Comparison of ENCODE assay signal across 22 cellular contexts in genomic region chr7:1236831-1237701, GRCh38. TPM values are rescaled to one million over a fixed set of nuclear protein-coding genes. Genes with fewer than 3 reads are reported as not detected.
DNase-seq lines count a peak whose midpoint lies in the region; ATAC-seq, FAIRE-seq and TF ChIP-seq lines count a peak whose summit lies in the region.
"Had no signal": no experiment of that assay in that cellular context is flagged by ENCODE, and none has a peak within 500 bp of the region (broad histone marks: within the 10 kb centered on the region; RNA-seq: fewer than 3 reads in every experiment).

No MANE protein-coding gene starts in this region.

- H3K4ac ChIP-seq in H1 (replicated peaks; ENCODE audit: insufficient read length, low read depth, low read length) = no peak overlapping the region

- H3K9ac ChIP-seq in H1 (replicated peaks in 1 of 4; ENCODE audit: extremely low read depth in 1 of 4, low read depth in 3 of 4, low read length in 3 of 4) = no peak overlapping the region
- H3K9ac ChIP-seq: BLaER1, KMS-11 had no signal

- H2BK15ac ChIP-seq in H1 (ENCODE audit: low read length) = no peak overlapping the region

- H2AK5ac ChIP-seq in H1 (ENCODE audit: low read depth, low read length) = no peak overlapping the region

- H2BK20ac ChIP-seq in H1 (ENCODE audit: low read length) = no peak overlapping the region

- H3K9me3 ChIP-seq in left ventricle myocardium inferior (replicated peaks) (no peaks in the 10 kb centered on the region), right atrium auricular region (no peaks in the 10 kb centered on the region), H1 (ENCODE audit: insufficient read depth in 2 of 2, low read depth in 1 of 2, low read length in 1 of 2) (no peaks in the 10 kb centered on the region), adrenal gland (replicated peaks in 1 of 3) (no peaks in the 10 kb centered on the region)
- H3K9me3 ChIP-seq: BLaER1, testis had no signal

- no peak for TF ChIP-seq EP300 in H1 (IDR thresholded peaks at IDR 0.05; ENCODE audit: borderline replicate concordance in 1 of 2, low read depth in 2 of 2, low read length in 2 of 2)

- H3K36me3 ChIP-seq in left ventricle myocardium inferior (no peaks in the 10 kb centered on the region), right atrium auricular region (no peaks in the 10 kb centered on the region), H1 (ENCODE audit: control insufficient read depth in 2 of 4, insufficient read depth in 4 of 4, low read length in 3 of 4) (peaks cover 0 to 28% (median 0%) of the 10 kb centered on the region in 4 experiments; a peak in 1 of 8 replicates), adrenal gland (replicated peaks in 1 of 2) (no peaks in the 10 kb centered on the region)
- H3K36me3 ChIP-seq: BLaER1 had no signal

- CTCF ChIA-PET in H1 (lab: Charles Lee; ENCODE audit: partially characterized antibody) = interaction anchor here (3.5 kb wide), 1 partner anchor 12 kb away, joined by 16 read pairs; no protein-coding TSS in a partner anchor

- no peak overlapping the region for H3K23ac ChIP-seq in H1 (ENCODE audit: insufficient read length)

- no peak overlapping the region for H4K5ac ChIP-seq in H1 (ENCODE audit: insufficient read length, low read depth, low read length)

- no peak overlapping the region for H4K8ac ChIP-seq in H1 (ENCODE audit: extremely low read depth, insufficient read depth, low read length)

- H2BK12ac ChIP-seq in H1 (ENCODE audit: low read depth, low read length) = no peak overlapping the region

- TF ChIP-seq POLR2A in NB4 (IDR thresholded peaks at IDR 0.05; ENCODE audit: extremely low read depth, insufficient read length) = no peak
- no peak for TF ChIP-seq POLR2A in H1 (IDR thresholded peaks at IDR 0.05; ENCODE audit: control extremely low read depth in 1 of 2, low read depth in 2 of 2, low read length in 2 of 2)
- no peak for TF ChIP-seq POLR2A in adrenal gland (IDR thresholded peaks at IDR 0.05)

- H2AFZ ChIP-seq in H1 (ENCODE audit: low read length) = no peak overlapping the region

- no peak overlapping the region for H2BK120ac ChIP-seq in H1 (replicated peaks; ENCODE audit: low read depth, low read length)

- H4K20me1 ChIP-seq in H1 (replicated peaks in 1 of 2; ENCODE audit: control insufficient read depth in 1 of 2, insufficient read depth in 2 of 2, low read length in 2 of 2) = peaks cover 13 to 25% of the 10 kb centered on the region in 2 experiments

- POLR2A ChIA-PET in H1 (lab: Charles Lee; ENCODE audit: partially characterized antibody) = interaction anchor here (0.9 to 1.0 kb wide), 2 partner anchors 9 to 11 kb away, joined by 3 to 4 read pairs; no protein-coding TSS in a partner anchor

- no peaks in the 10 kb centered on the region for H3K9me3 Mint-ChIP-seq in stimulated activated naive CD8-positive, alpha-beta T cell treated with anti-CD3 and anti-CD28 coated beads, Interleukin-15, amount 100 ng/mL, for 72 hours

- no peak for TF ChIP-seq CTCF in left ventricle myocardium inferior (IDR thresholded peaks at IDR 0.05; ENCODE audit: borderline replicate concordance)
- TF ChIP-seq CTCF in right atrium auricular region (IDR thresholded peaks at IDR 0.05) = no peak
- no peak for TF ChIP-seq CTCF in NB4 (IDR thresholded peaks at IDR 0.05; ENCODE audit: low read depth, low read length)
- TF ChIP-seq CTCF in H1 (IDR thresholded peaks at IDR 0.05; ENCODE audit: control extremely low read depth in 1 of 3, insufficient read depth in 1 of 3, low read depth in 1 of 3, low read length in 3 of 3) = no peak
- TF ChIP-seq CTCF in adrenal gland (IDR thresholded peaks at IDR 0.05) = no peak

- H3K14ac ChIP-seq in H1 (ENCODE audit: insufficient read length) = no peak overlapping the region

- H3K27ac Mint-ChIP-seq in stimulated activated naive CD8-positive, alpha-beta T cell treated with anti-CD3 and anti-CD28 coated beads, Interleukin-15, amount 100 ng/mL, for 72 hours = peak overlapping the region in 1 of 2 donors; percentile 89

- H3K79me1 ChIP-seq in H1 (ENCODE audit: low read depth, low read length) = no peaks in the 10 kb centered on the region

- no peak overlapping the region for H3K56ac ChIP-seq in H1 (replicated peaks; ENCODE audit: insufficient read length, low read depth, low read length)

- peaks cover 3% of the 10 kb centered on the region; the same call in 1 of the 2 replicates for H3K23me2 ChIP-seq in H1 (ENCODE audit: low read depth, low read length)

- H3K27me3 Mint-ChIP-seq in stimulated activated naive CD8-positive, alpha-beta T cell treated with anti-CD3 and anti-CD28 coated beads, Interleukin-15, amount 100 ng/mL, for 72 hours = peaks cover 86% of the 10 kb centered on the region

- no peak overlapping the region for H3K4me2 ChIP-seq in H1 (ENCODE audit: insufficient read depth in 1 of 2, low read depth in 2 of 2, low read length in 2 of 2)
- H3K4me2 ChIP-seq: BLaER1, KMS-11 had no signal

- no peak overlapping the region for H4K91ac ChIP-seq in H1 (replicated peaks; ENCODE audit: insufficient read length, low read length)

- no peak overlapping the region for H2BK5ac ChIP-seq in H1 (ENCODE audit: low read depth, low read length)

- H3K27ac ChIP-seq in left ventricle myocardium inferior (replicated peaks) (no peak overlapping the region), right atrium auricular region (no peak overlapping the region), H1 (ENCODE audit: low read depth, low read length) (no peak overlapping the region), adrenal gland (no peak overlapping the region)
- H3K27ac ChIP-seq: BLaER1, HL-60, KMS-11, testis had no signal

- no peak for ATAC-seq in stimulated activated naive CD8-positive, alpha-beta T cell treated with anti-CD3 and anti-CD28 coated beads, Interleukin-15, amount 100 ng/mL, for 72 hours
- ATAC-seq: sciatic nerve had no signal

- peaks cover 98% of the 10 kb centered on the region for H3K27me3 ChIP-seq in left ventricle myocardium inferior (ENCODE audit: low read depth)
- peaks cover 60 to 85% of the 10 kb centered on the region in 2 donors for H3K27me3 ChIP-seq in right atrium auricular region
- H3K27me3 ChIP-seq in H1 (replicated peaks in 1 of 4; ENCODE audit: control insufficient read depth in 3 of 4, extremely low read depth in 1 of 4, insufficient read depth in 3 of 4, low read length in 3 of 4) = peaks cover 95 to 99% (median 98%) of the 10 kb centered on the region in 4 experiments
- peaks cover 86% of the 10 kb centered on the region for H3K27me3 ChIP-seq in adrenal gland
- H3K27me3 ChIP-seq: testis had no signal

- no peak overlapping the region; the same call in 1 of the 2 replicates for H3K18ac ChIP-seq in H1 (ENCODE audit: extremely low read depth, low read length)

- peaks cover 43% of the 10 kb centered on the region for H3K4me1 ChIP-seq in left ventricle myocardium inferior
- H3K4me1 ChIP-seq in right atrium auricular region = peaks cover 0 to 28% of the 10 kb centered on the region in 2 donors
- H3K4me1 ChIP-seq in H1 (replicated peaks in 1 of 4; ENCODE audit: control insufficient read depth in 3 of 4, insufficient read depth in 4 of 4, low read length in 3 of 4) = peaks cover 2 to 38% (median 21%) of the 10 kb centered on the region in 4 experiments
- no peaks in the 10 kb centered on the region for H3K4me1 ChIP-seq in adrenal gland (replicated peaks in 1 of 2)
- H3K4me1 ChIP-seq: BLaER1, testis had no signal

- 1% methylated on average over 54 of the region's 83 CpGs; no CpG with 5 or more reads in 1 of the 2 experiments for WGBS in H1 (ENCODE audit: extremely low coverage in 1 of 2, insufficient coverage in 1 of 2, insufficient read length in 1 of 2, insufficient replicate concordance in 2 of 2, low coverage in 1 of 2, low lambda C conversion rate in 2 of 2, missing lambda C conversion rate in 1 of 2), 2 experiments
- WGBS in adrenal gland, 4 donors = 4 to 7% (median 6%) methylated on average over 34 to 83 of the region's 83 CpGs

- H3K4me3 ChIP-seq in left ventricle myocardium inferior (peak overlapping the region; percentile 2), right atrium auricular region (no peak overlapping the region), NB4 (ENCODE audit: low read depth, low read length) (peak overlapping the region; percentile 40), H1 (ENCODE audit: extremely low read depth in 1 of 4, insufficient read depth in 2 of 4, low read depth in 3 of 4, low read length in 4 of 4) (no peak overlapping the region), adrenal gland (no peak overlapping the region)
- H3K4me3 ChIP-seq: BLaER1, testis had no signal

- peaks cover 32% of the 10 kb centered on the region for H3K4me1 Mint-ChIP-seq in stimulated activated naive CD8-positive, alpha-beta T cell treated with anti-CD3 and anti-CD28 coated beads, Interleukin-15, amount 100 ng/mL, for 72 hours

- no peak for FAIRE-seq in H1 (lab: Jason Lieb, UNC)
- FAIRE-seq: TTC549 had no signal

- TF ChIP-seq RAD21 in H1 (IDR thresholded peaks at IDR 0.05 in 1 of 2, conservative IDR thresholded peaks at IDR 0.05 in 1 of 2; ENCODE audit: low read depth in 2 of 2, low read length in 2 of 2) = no peak

- intact Hi-C loops in left ventricle myocardium inferior (cut with micrococcal nuclease) = no loop called here
- intact Hi-C loops in adrenal gland (cut with DNase I) = no loop called here

- H3K79me2 ChIP-seq in H1 (ENCODE audit: control insufficient read depth in 1 of 2, insufficient read depth in 2 of 2, low read length in 2 of 2) = no peaks in the 10 kb centered on the region

- DNase-seq in left ventricle myocardium inferior = no peak
- no peak for DNase-seq in right atrium auricular region (ENCODE audit: low spot score)
- DNase-seq in NB4 (ENCODE audit: low read depth) = no peak
- DNase-seq in H1 (ENCODE audit: low read depth in 1 of 2, low spot score in 2 of 2) = no peak
- no peak for DNase-seq in stimulated activated naive CD8-positive, alpha-beta T cell treated with anti-CD3 and anti-CD28 coated beads, Interleukin-15, amount 100 ng/mL, for 72 hours
- no peak for DNase-seq in NCI-H2107 treated with DMSO at 0.1 percent for 48 hours (lab: John Stamatoyannopoulos, UW; ENCODE audit: unreplicated experiment)
- DNase-seq in adrenal gland = no peak
- DNase-seq: activated CD4-positive, alpha-beta T cell treated with anti-CD3 and anti-CD28 coated beads, Interleukin-2, amount 50 U/mL, for 48 hours; cerebellar nuclear complex; DND-41; foreskin fibroblast; NCI-H1417 treated with DMSO at 0.1 percent for 48 hours; NCI-H2227 treated with DMSO at 0.1 percent for 48 hours; SHP77 treated with DMSO at 0.1 percent for 48 hours; stimulated activated CD4-positive, alpha-beta T cell treated with anti-CD3 and anti-CD28 coated beads, Interleukin-1b, Interleukin-23, amount 100 ng/mL, for 48 hours; testis had no signal

- peak overlapping the region; percentile 37 to 57 for H3K4me3 Mint-ChIP-seq in stimulated activated naive CD8-positive, alpha-beta T cell treated with anti-CD3 and anti-CD28 coated beads, Interleukin-15, amount 100 ng/mL, for 72 hours

RNA-seq across cellular contexts. Expression of gene UNCX, which starts 4.4 kb away (rescaled TPM):
- total RNA-seq in left ventricle myocardium inferior (not detected), right atrium auricular region (not detected), adrenal gland (not detected)
- not detected in 2 replicates for total RNA-seq in H1 (2021; fragmentation: NEBNext Ultra II Directional; extraction: Animal tissue kit (Norgen Biotek cat#: 25700))
- polyA plus RNA-seq in H1 (2011; rRNA removed) (0.03 TPM in 1 of 2 replicates, not detected in the other), adrenal gland (not detected)
- polyA plus RNA-seq in H1 (2011; cell fraction: cytosol; rRNA removed) = not detected
- polyA plus RNA-seq in H1 (2011; cell fraction: nucleus; rRNA removed) = not detected
- not detected in 4 replicates for polyA plus RNA-seq in H1 (2012, experiment 1 of 2)
- polyA plus RNA-seq in H1 (2012, experiment 2 of 2) = not detected
- 0.02 TPM for polyA plus RNA-seq in H1 (2013, experiment 1 of 2)
- polyA plus RNA-seq in H1 (2013, experiment 2 of 2) = not detected
- polyA minus RNA-seq in H1 (2011; rRNA and poly(A)+ RNA removed) = not detected in 2 replicates
- polyA minus RNA-seq in H1 (2011; cell fraction: cytosol; rRNA and poly(A)+ RNA removed) = not detected
- not detected for polyA minus RNA-seq in H1 (2011; cell fraction: nucleus; rRNA and poly(A)+ RNA removed)
- total RNA-seq: lower leg skin, sciatic nerve had no signal

Comparison
In these comparisons a context has a peak if more than half of its experiments do, and no peak if none do; other contexts are left out.
1. H3K4me3 ChIP-seq: peak in left ventricle myocardium inferior (single experiment) and NB4 (single experiment); none in right atrium auricular region (0 of 2), H1 (0 of 4) and adrenal gland (0 of 4).